Comparison of ENCODE assay signal across 13 cellular contexts in the genomic region with DNA sequence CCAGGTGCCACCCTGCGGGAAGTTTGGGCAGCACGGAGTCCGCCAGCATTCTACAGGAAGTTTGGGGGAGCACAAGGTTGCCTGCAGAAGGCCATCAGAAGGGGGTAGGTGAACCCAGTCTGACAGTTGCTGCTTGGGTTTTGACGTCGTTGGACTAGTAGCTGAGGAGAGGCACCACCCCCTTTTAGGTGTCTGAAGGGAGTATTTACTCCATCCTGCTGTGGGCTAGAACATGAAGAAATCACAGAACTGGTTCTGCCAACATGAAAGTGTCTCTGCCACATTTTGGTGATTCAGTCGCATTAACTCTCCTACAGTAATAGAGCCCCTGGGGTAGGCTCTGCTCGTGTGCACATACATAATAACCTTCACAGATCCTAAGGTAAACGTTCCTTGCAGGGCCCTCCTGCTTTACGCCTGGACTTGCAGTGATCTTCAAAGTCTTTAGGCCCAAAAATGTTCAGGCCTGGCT. TPM values are rescaled to one million over a fixed set of nuclear protein-coding genes. Genes with fewer than 3 reads are reported as not detected.
DNase-seq lines count a peak whose midpoint lies in the region; ATAC-seq and TF ChIP-seq lines count a peak whose summit lies in the region.
"Had no signal": no experiment of that assay in that cellular context is flagged by ENCODE, and none has a peak within 500 bp of the region (broad histone marks: within the 10 kb centered on the region; RNA-seq: fewer than 3 reads in every experiment).

No MANE protein-coding gene starts in this region.

- no peaks in the 10 kb centered on the region for H3K36me3 ChIP-seq in breast epithelium
- no peaks in the 10 kb centered on the region for H3K36me3 ChIP-seq in mammary epithelial cell (ENCODE audit: insufficient read depth, low read length)
- H3K36me3 ChIP-seq in esophagus (ENCODE audit: control insufficient read depth in 2 of 2, insufficient read depth in 2 of 2, low read length in 1 of 2), result no peaks in the 10 kb centered on the region
- H3K36me3 ChIP-seq in neural cell (ENCODE audit: insufficient read depth, low read length), result no peaks in the 10 kb centered on the region
- H3K36me3 ChIP-seq in transverse colon, result no peaks in the 10 kb centered on the region
- H3K36me3 ChIP-seq in effector memory CD4-positive, alpha-beta T cell (ENCODE audit: control insufficient read depth, insufficient read depth, low read length), result no peaks in the 10 kb centered on the region

- DNase-seq in breast epithelium (ENCODE audit: low spot score in 2 of 2), result peak in 1 of 2 donors; percentile 47
- no peak for DNase-seq in mammary epithelial cell
- DNase-seq in transverse colon, result no peak
- DNase-seq in effector memory CD4-positive, alpha-beta T cell, result no peak
- DNase-seq: erythroblast, NCI-H2029 treated with DMSO at 0.1 percent for 48 hours had no signal

- H3K4me3 ChIP-seq in breast epithelium (peak overlapping the region; percentile 52 to 90 (median 71)), mammary epithelial cell (replicated peaks in 1 of 3; ENCODE audit: insufficient read depth in 1 of 3, low read depth in 2 of 3, low read length in 3 of 3) (no peak overlapping the region), esophagus (ENCODE audit: low read depth in 1 of 2, low read length in 2 of 2) (peak overlapping the region; percentile 53 to 60), neural cell (ENCODE audit: low read length) (peak overlapping the region; percentile 68), transverse colon (peak overlapping the region in 1 of 4 donors; percentile 53)
- no peak overlapping the region for H3K4me3 ChIP-seq in effector memory CD4-positive, alpha-beta T cell (ENCODE audit: insufficient read depth, low read depth, low read length, poor library complexity, severe bottlenecking)

- H3K9me2 ChIP-seq in neural cell (ENCODE audit: insufficient read depth, low read length), result no peaks in the 10 kb centered on the region

- H2AFZ ChIP-seq in mammary epithelial cell (ENCODE audit: low read depth, low read length), result no peak overlapping the region
- no peak overlapping the region for H2AFZ ChIP-seq in neural cell (ENCODE audit: low read depth, low read length)

- peaks cover 2% of the 10 kb centered on the region for H4K20me1 ChIP-seq in mammary epithelial cell (ENCODE audit: insufficient read depth, low read length)
- H4K20me1 ChIP-seq in neural cell (ENCODE audit: insufficient read depth), result no peaks in the 10 kb centered on the region

- WGBS in mammary epithelial cell (ENCODE audit: low coverage, missing lambda C conversion rate), result 46% methylated on average over 5 of the region's 9 CpGs
- WGBS in esophagus, 2 donors, result 31 to 44% methylated on average over 9 of the region's 9 CpGs
- 67 to 76% methylated on average over 5 to 9 of the region's 9 CpGs for WGBS in transverse colon (ENCODE audit: low coverage in 1 of 2), 2 donors

- in situ Hi-C loops in mammary epithelial cell (cut with MboI; ENCODE audit: low sequenced_read_pairs in 2 of 2) (loop anchor here in 1 of 2 donors (5.0 kb wide), 1 partner anchor 148 kb away; no protein-coding TSS in a partner anchor), transverse colon (cut with MboI; ENCODE audit: low pct_ligation_motif_present in 1 of 4, low pct_unique_long_range_greater_than_20kb in 1 of 4, low sequenced_read_pairs in 3 of 4) (no loop called here)

- dilution Hi-C loops in mammary epithelial cell (cut with HindIII; ENCODE audit: low sequenced_read_pairs), result no loop called here

- peaks cover 5 to 20% of the 10 kb centered on the region in 2 donors for H3K4me1 ChIP-seq in breast epithelium
- peaks cover 23% of the 10 kb centered on the region for H3K4me1 ChIP-seq in mammary epithelial cell (ENCODE audit: insufficient read depth, low read length)
- peaks cover 0 to 27% of the 10 kb centered on the region in 2 donors for H3K4me1 ChIP-seq in esophagus (ENCODE audit: control insufficient read depth in 2 of 2, insufficient read depth in 2 of 2, low read length in 1 of 2)
- H3K4me1 ChIP-seq in transverse colon, result peaks cover 9 to 36% (median 31%) of the 10 kb centered on the region in 4 donors
- peaks cover 12% of the 10 kb centered on the region for H3K4me1 ChIP-seq in effector memory CD4-positive, alpha-beta T cell (ENCODE audit: control insufficient read depth, insufficient read depth, low read length, poor library complexity, severe bottlenecking)

- no peak for TF ChIP-seq CTCF in breast epithelium (IDR thresholded peaks at IDR 0.05)
- no peak for TF ChIP-seq CTCF in mammary epithelial cell (conservative IDR thresholded peaks at IDR 0.05 in 1 of 2, IDR thresholded peaks at IDR 0.05 in 1 of 2; ENCODE audit: extremely low read depth in 1 of 2, insufficient read depth in 1 of 2, low read depth in 1 of 2, low read length in 2 of 2)
- no peak for TF ChIP-seq CTCF in neural cell (IDR thresholded peaks at IDR 0.05; ENCODE audit: poor library complexity, severe bottlenecking)
- TF ChIP-seq CTCF in transverse colon (IDR thresholded peaks at IDR 0.05), result no peak

- TF ChIP-seq RAD21 in neural cell (conservative IDR thresholded peaks at IDR 0.05), result no peak

- H3K9ac ChIP-seq in mammary epithelial cell (ENCODE audit: insufficient read depth, low read length), result no peak overlapping the region
- H3K9ac ChIP-seq in neural cell (ENCODE audit: low read length), result no peak overlapping the region

- TF ChIP-seq EP300 in neural cell (conservative IDR thresholded peaks at IDR 0.05; ENCODE audit: poor library complexity, severe bottlenecking) (no peak), transverse colon (IDR thresholded peaks at IDR 0.05; ENCODE audit: low read depth) (no peak)

- ATAC-seq in GM18907 (IDR thresholded peaks at IDR 0.05; ENCODE audit: unreplicated experiment) (no peak), GM21723 (IDR thresholded peaks at IDR 0.05; ENCODE audit: unreplicated experiment) (no peak)

- no peak for TF ChIP-seq POLR2A in breast epithelium (IDR thresholded peaks at IDR 0.05)
- TF ChIP-seq POLR2A in transverse colon (IDR thresholded peaks at IDR 0.05), result no peak

- H3K9me3 ChIP-seq in breast epithelium (no peaks in the 10 kb centered on the region), mammary epithelial cell (replicated peaks; ENCODE audit: insufficient read depth, low read length) (peaks cover 2% of the 10 kb centered on the region), esophagus (ENCODE audit: control insufficient read depth in 2 of 2, insufficient read depth in 1 of 2, low read depth in 1 of 2, low read length in 1 of 2) (no peaks in the 10 kb centered on the region), neural cell (ENCODE audit: low read length) (no peaks in the 10 kb centered on the region), transverse colon (no peaks in the 10 kb centered on the region)
- H3K9me3 ChIP-seq in effector memory CD4-positive, alpha-beta T cell (ENCODE audit: control insufficient read depth, low read length), result no peaks in the 10 kb centered on the region

- intact Hi-C loops in breast epithelium (cut with DNase I; ENCODE audit: low total_unique reads) (no loop called here), mammary epithelial cell (cut with micrococcal nuclease) (no loop called here), transverse colon (cut with DNase I; ENCODE audit: low total_unique reads) (no loop called here)

- peak overlapping the region; percentile 87 to 94 for H3K27ac ChIP-seq in breast epithelium
- H3K27ac ChIP-seq in mammary epithelial cell (ENCODE audit: insufficient read depth, low read depth, low read length), result no peak overlapping the region
- H3K27ac ChIP-seq in esophagus (ENCODE audit: low read depth in 2 of 2, low read length in 1 of 2), result peak overlapping the region; percentile 81 to 85
- H3K27ac ChIP-seq in neural cell (ENCODE audit: low read length), result no peak overlapping the region
- peak overlapping the region; percentile 60 to 73 (median 68) for H3K27ac ChIP-seq in transverse colon
- H3K27ac ChIP-seq in effector memory CD4-positive, alpha-beta T cell (ENCODE audit: insufficient read depth, low read length, poor library complexity, severe bottlenecking), result no peak overlapping the region

- CTCF ChIA-PET in mammary epithelial cell (lab: Charles Lee; ENCODE audit: low non-redundant PET), result no interaction called here

- no peaks in the 10 kb centered on the region for H3F3A ChIP-seq in neural cell (ENCODE audit: insufficient read depth, low read length, poor library complexity, severe bottlenecking)

- BruUV-seq in mammary epithelial cell (replicated peaks; lab: Mats Ljungman, UMichigan), result no TSS peak

- H3K4me2 ChIP-seq in mammary epithelial cell (ENCODE audit: insufficient read depth, low read depth, low read length) (no peak overlapping the region), neural cell (ENCODE audit: low read length) (no peak overlapping the region)

- H3K79me2 ChIP-seq in mammary epithelial cell (ENCODE audit: insufficient read depth, low read length) (no peaks in the 10 kb centered on the region), neural cell (replicated peaks; ENCODE audit: insufficient read depth, low read length) (no peaks in the 10 kb centered on the region)

- H3K27me3 ChIP-seq in breast epithelium (no peaks in the 10 kb centered on the region), mammary epithelial cell (ENCODE audit: insufficient read depth, low read length) (peaks cover 35% of the 10 kb centered on the region), esophagus (ENCODE audit: control insufficient read depth in 1 of 2, insufficient read depth in 2 of 2, low read length in 2 of 2) (no peaks in the 10 kb centered on the region), neural cell (ENCODE audit: insufficient read depth, low read depth, low read length) (peaks cover 54% of the 10 kb centered on the region), transverse colon (peaks cover 49% of the 10 kb centered on the region)
- H3K27me3 ChIP-seq in effector memory CD4-positive, alpha-beta T cell (replicated peaks; ENCODE audit: control insufficient read depth, insufficient read depth, low read length, poor library complexity, severe bottlenecking), result peaks cover 14% of the 10 kb centered on the region

TF ChIP-seq in neural cell, 6 proteins besides CTCF, POLR2A, EP300 and RAD21 (continues in another document):
- TF ChIP-seq SMC3 (conservative IDR thresholded peaks at IDR 0.05; ENCODE audit: poor library complexity), result no peak
- TF ChIP-seq POLR2AphosphoS5 (IDR thresholded peaks at IDR 0.05), result no peak

RNA-seq across cellular contexts. Expression of a gene that starts 0.9 kb away (rescaled TPM):
- total RNA-seq in breast epithelium (1 to 10 TPM in 2 of 3 donors, under 1 TPM in 1; 0.48 to 8.3 (median 8.2) TPM), mammary epithelial cell (1 to 10 TPM in 1 of 2 donors, not detected in 1; 4.5 TPM), transverse colon (1 to 10 TPM in 2 of 4 donors, under 1 TPM in 2; 0.79 to 3.0 (median 1.0) TPM)
- polyA plus RNA-seq in mammary epithelial cell (0.01 TPM), esophagus (1 to 10 TPM in 1 of 2 donors, under 1 TPM in 1; 0.55 to 1.2 TPM), neural cell (1.4 TPM in 2 replicates)
- polyA minus RNA-seq in mammary epithelial cell (0.10 TPM), neural cell (3.2 and 4.4 TPM in 2 replicates)
- total RNA-seq: HT1080; OCI-LY7; T-helper 2 cell treated with Interferon-gamma antibody and Interleukin-4, amounts not matched to agents 100 ng/mL and 5 ng/mL, for 36 hours had no signal

Comparison
In these comparisons a context has a peak if more than half of its experiments do, and no peak if none do; other contexts are left out.
1. H3K27ac ChIP-seq: peak in breast epithelium (2 of 2), esophagus (2 of 2) and transverse colon (4 of 4); none in mammary epithelial cell (single experiment), neural cell (single experiment) and effector memory CD4-positive, alpha-beta T cell (single experiment).
2. H3K4me3 ChIP-seq: peak in breast epithelium (3 of 3), esophagus (2 of 2) and neural cell (single experiment); none in mammary epithelial cell (0 of 3) and effector memory CD4-positive, alpha-beta T cell (single experiment).